ENCODE assay signal across 17 cellular contexts in the genomic region with DNA sequence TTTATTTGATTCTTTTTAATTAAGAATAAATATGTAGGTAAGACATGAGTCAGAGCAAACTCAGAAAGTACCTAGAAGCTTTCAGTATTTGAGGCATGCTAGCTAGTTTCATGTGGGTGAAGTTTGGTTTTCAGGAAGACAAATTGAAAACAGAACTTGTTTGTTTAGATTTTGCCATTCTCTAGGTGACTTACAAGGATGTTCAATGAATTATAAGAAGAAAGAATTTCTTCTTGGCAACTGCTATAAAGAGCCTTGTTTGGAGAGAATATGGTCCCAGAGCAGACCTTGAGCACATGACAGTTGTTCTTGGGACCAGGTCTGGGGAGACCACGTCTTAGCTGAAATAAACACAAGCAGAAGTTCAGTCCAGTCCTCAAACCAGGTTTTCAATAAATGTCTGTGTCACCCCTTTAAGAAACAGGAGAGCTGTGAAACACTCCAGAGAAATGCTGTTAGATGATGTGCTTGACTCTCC. TPM values are rescaled to one million over a fixed set of nuclear protein-coding genes. Genes with fewer than 3 reads are reported as not detected.
DNase-seq lines count a peak whose midpoint lies in the region; ATAC-seq, FAIRE-seq and TF ChIP-seq lines count a peak whose summit lies in the region.
"Had no signal": no experiment of that assay in that cellular context is flagged by ENCODE, and none has a peak within 500 bp of the region (broad histone marks: within the 10 kb centered on the region; RNA-seq: fewer than 3 reads in every experiment).

No MANE protein-coding gene starts in this region.

- H3K36me3 ChIP-seq in GM12878 (ENCODE audit: control insufficient read depth in 2 of 2, insufficient read depth in 2 of 2, low read length in 1 of 2) (no peaks in the 10 kb centered on the region), left ventricle myocardium inferior (no peaks in the 10 kb centered on the region)
- H3K36me3 ChIP-seq: tibial nerve had no signal

- H3K4me3 ChIP-seq in GM12878 (no peak overlapping the region), left ventricle myocardium inferior (no peak overlapping the region)
- H3K4me3 ChIP-seq: A549, tibial nerve had no signal

- TF ChIP-seq CTCF in GM12878 (IDR thresholded peaks at IDR 0.05 in 2 of 3, conservative IDR thresholded peaks at IDR 0.05 in 1 of 3; ENCODE audit: control insufficient read depth in 2 of 3, extremely low read depth in 1 of 3, insufficient read depth in 1 of 3, low read depth in 3 of 3, low read length in 3 of 3): no peak
- TF ChIP-seq CTCF in left ventricle myocardium inferior (IDR thresholded peaks at IDR 0.05; ENCODE audit: borderline replicate concordance): no peak

- TF ChIP-seq EP300 in GM12878 (IDR thresholded peaks at IDR 0.05; ENCODE audit: borderline replicate concordance in 1 of 2, control insufficient read depth in 1 of 2, low read depth in 2 of 2, low read length in 2 of 2): no peak

- H2AFZ ChIP-seq in GM12878 (ENCODE audit: control insufficient read depth, low read depth, low read length): peak overlapping the region; percentile 51; the same call in 1 of the 2 replicates

- no peak for DNase-seq in activated CD4-positive, alpha-beta T cell treated with anti-CD3 and anti-CD28 coated beads, Interleukin-2, amount 10 ng/mL, durations not matched to agents 7 days and 5 days
- no peak for DNase-seq in activated CD4-positive, alpha-beta T cell treated with anti-CD3 and anti-CD28 coated beads for 48 hours
- DNase-seq in GM12878 (ENCODE audit: low read depth, low spot score) (peak; percentile 20), left ventricle myocardium inferior (no peak), SKM-1 treated with dmso at 0.1 percent for 144 hours (lab: John Stamatoyannopoulos, UW; ENCODE audit: unreplicated experiment) (no peak)
- DNase-seq: EL, left ventricle myocardium superior, NCI-H82, SW 1271 had no signal

- peaks cover 52% of the 10 kb centered on the region for H3K4me1 Mint-ChIP-seq in activated CD4-positive, alpha-beta T cell treated with anti-CD3 and anti-CD28 coated beads, Interleukin-2, amount 10 ng/mL, durations not matched to agents 7 days and 5 days

- no peaks in the 10 kb centered on the region for H4K20me1 ChIP-seq in GM12878 (ENCODE audit: control insufficient read depth, insufficient read depth)

- in situ Hi-C loops in GM12878 (cut with MboI): no loop called here

- SMC1A ChIA-PET in GM12878 (lab: Charles Lee; ENCODE audit: uncharacterized antibody, unreplicated experiment): interaction anchor here (0.6 to 1.7 kb wide), 6 partner anchors 14 to 73 kb away, joined by 3 to 4 read pairs (median 4); no protein-coding TSS in a partner anchor

- peak; percentile 89 for FAIRE-seq in GM12878 (lab: Jason Lieb, UNC)
- FAIRE-seq: A549 had no signal

- H3K27ac ChIP-seq in GM12878 (ENCODE audit: control insufficient read depth, insufficient read depth) (peak overlapping the region; percentile 61), left ventricle myocardium inferior (replicated peaks) (no peak overlapping the region)
- H3K27ac ChIP-seq: A549, tibial nerve had no signal

- H3K27me3 Mint-ChIP-seq in activated CD4-positive, alpha-beta T cell treated with anti-CD3 and anti-CD28 coated beads, Interleukin-2, amount 10 ng/mL, durations not matched to agents 7 days and 5 days: no peaks in the 10 kb centered on the region

- ATAC-seq in GM21526 (IDR thresholded peaks at IDR 0.05; ENCODE audit: low FRiP score, unreplicated experiment) (peak; percentile 94), HG03159 (IDR thresholded peaks at IDR 0.05; ENCODE audit: unreplicated experiment) (peak; percentile 92), GM12878 (peak; percentile 95), esophagus mucosa (no peak)
- ATAC-seq: A549, HCT116, left ventricle myocardium superior had no signal

- no peak for TF ChIP-seq RAD21 in GM12878 (IDR thresholded peaks at IDR 0.05; ENCODE audit: insufficient read depth, low read depth, low read length)

- intact Hi-C loops in GM12878 (cut with micrococcal nuclease; ENCODE audit: unreplicated experiment): loop anchor here (5.0 kb wide), 1 partner anchor 58 kb away; no protein-coding TSS in a partner anchor
- intact Hi-C loops in left ventricle myocardium inferior (cut with micrococcal nuclease): no loop called here

- POLR2A ChIA-PET in activated CD4-positive, alpha-beta T cell treated with anti-CD3 and anti-CD28 coated beads, Interleukin-2, amount 10 ng/mL, durations not matched to agents 7 days and 5 days (lab: Charles Lee): interaction anchor here (0.6 to 0.9 kb wide), 2 partner anchors 44 to 52 kb away, joined by 3 read pairs; no protein-coding TSS in a partner anchor
- POLR2A ChIA-PET in GM12878 (lab: Charles Lee): no interaction called here

- H3K4me1 ChIP-seq in GM12878 (ENCODE audit: control insufficient read depth, insufficient read depth, low read length) (peaks cover 6% of the 10 kb centered on the region; the same call in 1 of the 2 replicates), left ventricle myocardium inferior (no peaks in the 10 kb centered on the region)
- H3K4me1 ChIP-seq: A549, tibial nerve had no signal

- peak overlapping the region; percentile 75; the same call in 1 of the 2 replicates for H3K4me2 ChIP-seq in GM12878 (ENCODE audit: control insufficient read depth, insufficient read depth)
- H3K4me2 ChIP-seq: A549 had no signal

- H3K9me3 ChIP-seq in GM12878 (replicated peaks; ENCODE audit: control insufficient read depth, insufficient read depth, low read length) (peaks cover 5% of the 10 kb centered on the region; the same call in 2 of the 3 replicates), left ventricle myocardium inferior (replicated peaks) (peaks cover 8% of the 10 kb centered on the region)

- no peak overlapping the region for H3K4me3 Mint-ChIP-seq in activated CD4-positive, alpha-beta T cell treated with anti-CD3 and anti-CD28 coated beads, Interleukin-2, amount 10 ng/mL, durations not matched to agents 7 days and 5 days

- CTCF ChIA-PET in activated CD4-positive, alpha-beta T cell treated with anti-CD3 and anti-CD28 coated beads, Interleukin-2, amount 10 ng/mL, durations not matched to agents 7 days and 5 days (lab: Charles Lee): interaction anchor here (0.8 to 1.1 kb wide), 3 partner anchors 14 to 58 kb away, joined by 3 to 4 read pairs (median 3); no protein-coding TSS in a partner anchor
- CTCF ChIA-PET in GM12878 (lab: Yijun Ruan, JAX): interaction anchor here (0.5 to 1.6 kb wide), 6 partner anchors 24 to 1460 kb away, joined by 3 to 8 read pairs (median 4); no protein-coding TSS in a partner anchor

- peaks cover 13% of the 10 kb centered on the region for H3K9me3 Mint-ChIP-seq in activated CD4-positive, alpha-beta T cell treated with anti-CD3 and anti-CD28 coated beads, Interleukin-2, amount 10 ng/mL, durations not matched to agents 7 days and 5 days

- no peak for TF ChIP-seq POLR2A in GM12878 (IDR thresholded peaks at IDR 0.05; ENCODE audit: low read depth, low read length)

- no TSS peak for BruUV-seq in GM12878 (replicated peaks; lab: Mats Ljungman, UMichigan)

- H3K36me3 Mint-ChIP-seq in activated CD4-positive, alpha-beta T cell treated with anti-CD3 and anti-CD28 coated beads, Interleukin-2, amount 10 ng/mL, durations not matched to agents 7 days and 5 days (ENCODE audit: low read depth): peaks cover 12% of the 10 kb centered on the region

- H3K27me3 ChIP-seq in GM12878 (replicated peaks in 1 of 2; ENCODE audit: control insufficient read depth in 2 of 2, insufficient read depth in 2 of 2, low read length in 1 of 2): no peaks in the 10 kb centered on the region
- H3K27me3 ChIP-seq in left ventricle myocardium inferior (ENCODE audit: low read depth): no peaks in the 10 kb centered on the region
- H3K27me3 ChIP-seq: tibial nerve had no signal

- RAD21 ChIA-PET in GM12878 (lab: Charles Lee; ENCODE audit: unreplicated experiment): interaction anchor here (0.9 kb wide), 1 partner anchor 30 kb away, joined by 3 read pairs; no protein-coding TSS in a partner anchor

- peak overlapping the region; percentile 29; the same call in 1 of the 2 replicates for H3K9ac ChIP-seq in GM12878 (ENCODE audit: control insufficient read depth, insufficient read depth, low read length)

- peak overlapping the region; percentile 68 for H3K27ac Mint-ChIP-seq in activated CD4-positive, alpha-beta T cell treated with anti-CD3 and anti-CD28 coated beads, Interleukin-2, amount 10 ng/mL, durations not matched to agents 7 days and 5 days

- WGBS in GM12878 (ENCODE audit: insufficient coverage, insufficient replicate concordance, low lambda C conversion rate, missing lambda C conversion rate): 26% methylated on average over 1 of the region's 1 CpG

- no peaks in the 10 kb centered on the region for H3K79me2 ChIP-seq in GM12878 (ENCODE audit: control insufficient read depth, insufficient read depth, low read length)

TF ChIP-seq in GM12878, 131 proteins besides CTCF, POLR2A, EP300 and RAD21 (continues in another document):
- 0 out of 2 replicates have a peak, but pooled peaks have one; percentile 43 for TF ChIP-seq MEF2A (IDR thresholded peaks at IDR 0.05; ENCODE audit: insufficient read depth, low read depth, low read length)
- no peak for TF ChIP-seq SMC3 (IDR thresholded peaks at IDR 0.05; ENCODE audit: borderline replicate concordance, low read length)
- TF ChIP-seq TBL1XR1 (IDR thresholded peaks at IDR 0.05; ENCODE audit: low read depth, low read length): no peak

RNA-seq across cellular contexts. Expression of gene IL21, which starts 38.0 kb away (rescaled TPM):
- total RNA-seq in activated CD4-positive, alpha-beta T cell treated with anti-CD3 and anti-CD28 coated beads, Interleukin-2, amount 10 ng/mL, durations not matched to agents 7 days and 5 days: 1 to 10 TPM in 1 of 2 experiments, under 1 TPM in 1; 0.69 to 1.0 TPM
- total RNA-seq in GM12878 (2013; cell fraction: nucleolus; rRNA removed): not detected in 2 replicates
- total RNA-seq in GM12878 (2014; rRNA removed) (not detected in 2 replicates), GM12878 (2014; rRNA removed; fragmentation: Illumina TruSeq; extraction: Trizol) (not detected in 2 replicates), GM12878 (2021) (not detected in 2 replicates), esophagus mucosa (not detected), left ventricle myocardium inferior (not detected)
- polyA plus RNA-seq in GM12878 (2011; ENCODE audit: low read depth): not detected
- polyA plus RNA-seq in GM12878 (2011; rRNA removed) (not detected in 2 replicates), GM12878 (2014; fragmentation: Illumina TruSeq; extraction: Trizol) (not detected in 2 replicates), GM12878 (2014; fragmentation: Nextera tagmentation; extraction: Ambion mirVana) (not detected), GM12878 (2014; rRNA removed) (not detected in 2 replicates), GM12878 (2016; fragmentation: Nextera tagmentation; extraction: Ambion mirVana) (not detected)
- polyA plus RNA-seq in GM12878 (2011; cell fraction: cytosol; rRNA removed): not detected in 2 replicates
- not detected in 2 replicates for polyA plus RNA-seq in GM12878 (2011; cell fraction: nucleus; rRNA removed)
- polyA plus RNA-seq in GM12878 (2012): not detected in 2 replicates
- polyA minus RNA-seq in GM12878 (2011; rRNA and poly(A)+ RNA removed): not detected in 2 replicates
- not detected in 2 replicates for polyA minus RNA-seq in GM12878 (2011; cell fraction: cytosol; rRNA and poly(A)+ RNA removed)
- not detected in 2 replicates for polyA minus RNA-seq in GM12878 (2011; cell fraction: nucleus; rRNA and poly(A)+ RNA removed)
- total RNA-seq: fibroblast of villous mesenchyme, left ventricle myocardium superior, MCF 10A, tibial nerve had no signal
- polyA plus RNA-seq: A549 had no signal
